Comparison of ENCODE assay signal across 1 cellular context in the genomic region with DNA sequence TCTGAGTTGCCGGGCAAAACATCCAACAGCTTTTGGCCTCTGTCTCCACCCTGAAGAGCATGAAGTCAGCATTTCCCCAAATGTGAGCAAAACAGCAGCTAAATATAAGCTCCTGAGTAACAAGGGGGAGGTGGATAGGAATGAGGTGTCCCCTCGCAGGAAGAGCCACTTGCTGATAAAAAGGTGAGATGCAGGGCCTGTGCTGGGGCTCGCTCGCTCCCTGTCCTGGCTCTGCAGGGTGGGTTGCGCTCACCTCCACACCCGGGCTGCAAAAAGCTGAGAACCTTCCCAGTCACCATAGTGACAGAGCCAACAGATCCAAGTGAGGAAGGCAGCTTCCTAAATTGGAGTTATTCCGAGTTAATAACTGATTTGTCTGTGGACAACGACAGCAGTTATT.
TF ChIP-seq lines count a peak whose summit lies in the region.

No MANE protein-coding gene starts in this region.

TF ChIP-seq in HCT116, 20 proteins besides CTCF, POLR2A, EP300 and RAD21 (continued from another document):
- TF ChIP-seq CEBPB (IDR thresholded peaks at IDR 0.05; ENCODE audit: low read depth) (no peak), EZH2phosphoT487 (IDR thresholded peaks at IDR 0.05; ENCODE audit: borderline replicate concordance) (no peak), CBX3 (IDR thresholded peaks at IDR 0.05; ENCODE audit: low read depth) (no peak)
TF ChIP-seq in HCT116: peak in this region for 0.
